ENCODE assay signal across 15 cellular contexts in the genomic region with DNA sequence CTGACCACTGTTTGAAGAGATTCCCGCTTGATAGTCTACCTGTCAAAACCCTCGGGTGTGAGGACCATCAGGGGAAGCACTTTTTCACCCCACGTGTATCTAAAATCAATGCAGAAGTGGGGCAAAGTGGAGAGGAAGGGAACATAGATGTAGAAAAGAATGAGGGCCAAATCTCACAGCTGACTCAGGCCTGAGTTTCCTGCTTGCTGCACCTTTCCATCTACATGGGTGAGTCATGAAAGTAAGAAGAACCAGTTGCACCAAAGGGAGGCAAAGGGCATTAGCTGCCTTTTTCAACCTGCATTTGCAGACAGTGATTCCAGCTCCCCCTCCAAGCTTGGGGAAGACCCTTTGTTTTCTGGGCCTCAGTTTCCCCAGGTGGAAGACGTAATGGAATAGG.
DNase-seq lines count a peak whose midpoint lies in the region; ATAC-seq lines count a peak whose summit lies in the region.
"Had no signal": no experiment of that assay in that cellular context is flagged by ENCODE, and none has a peak within 500 bp of the region (broad histone marks: within the 10 kb centered on the region; RNA-seq: fewer than 3 reads in every experiment).

No MANE protein-coding gene starts in this region.

- no peaks in the 10 kb centered on the region for H3K9me3 ChIP-seq in trophoblast cell (ENCODE audit: insufficient read depth, low read depth, low read length)
- H3K9me3 ChIP-seq: HAP-1 had no signal

- H4K8ac ChIP-seq in trophoblast cell (ENCODE audit: low read depth, low read length) = no peak overlapping the region

- H3K4me2 ChIP-seq in trophoblast cell (ENCODE audit: low read length) = no peak overlapping the region

- no peak overlapping the region for H4K91ac ChIP-seq in trophoblast cell (ENCODE audit: low read depth, low read length)

- H3K79me2 ChIP-seq in trophoblast cell (ENCODE audit: control insufficient read depth, insufficient read depth, low read length, poor library complexity) = no peaks in the 10 kb centered on the region

- no CpG with 5 or more reads among the region's 4 CpGs for WGBS in trophoblast cell (ENCODE audit: extremely low coverage, insufficient coverage, insufficient read length)

- no peak overlapping the region for H3K18ac ChIP-seq in trophoblast cell (ENCODE audit: low read length)

- peaks cover 16 to 20% of the 10 kb centered on the region in 2 experiments for H3K4me1 ChIP-seq in trophoblast cell (ENCODE audit: control insufficient read depth in 1 of 2, insufficient read depth in 2 of 2, low read length in 2 of 2)
- H3K4me1 ChIP-seq: HAP-1 had no signal

- no peak overlapping the region for H2AFZ ChIP-seq in trophoblast cell (ENCODE audit: insufficient read depth, low read length, poor library complexity)

- no peak overlapping the region for H3K14ac ChIP-seq in trophoblast cell (ENCODE audit: low read length)

- H2BK5ac ChIP-seq in trophoblast cell (ENCODE audit: low read depth, low read length, poor library complexity) = no peak overlapping the region

- no peak overlapping the region for H3K4me3 ChIP-seq in trophoblast cell (ENCODE audit: low read depth, low read length)
- H3K4me3 ChIP-seq: GM12878, HAP-1, K562 had no signal

- no peak overlapping the region for H4K12ac ChIP-seq in trophoblast cell (ENCODE audit: low read depth, low read length)

- H3K36me3 ChIP-seq in trophoblast cell (ENCODE audit: control insufficient read depth in 1 of 2, insufficient read depth in 2 of 2, low read length in 2 of 2) = no peaks in the 10 kb centered on the region
- H3K36me3 ChIP-seq: HAP-1 had no signal

- H3K9me3 Mint-ChIP-seq in activated naive CD4-positive, alpha-beta T cell treated with anti-CD3 and anti-CD28 coated beads, Interleukin-2, amount 50 U/mL, for 72 hours = no peaks in the 10 kb centered on the region

- no peak overlapping the region for H2BK120ac ChIP-seq in trophoblast cell (ENCODE audit: insufficient read depth, low read length, poor library complexity)

- no peaks in the 10 kb centered on the region for H3K27me3 ChIP-seq in trophoblast cell (ENCODE audit: insufficient read depth, low read length)

- ATAC-seq in GM19463 (IDR thresholded peaks at IDR 0.05; ENCODE audit: unreplicated experiment) (no peak), HG02852 (IDR thresholded peaks at IDR 0.05; ENCODE audit: unreplicated experiment) (no peak), Right ventricle myocardium inferior (no peak)
- ATAC-seq in activated naive CD4-positive, alpha-beta T cell treated with anti-CD3 and anti-CD28 coated beads, Interleukin-2, amount 50 U/mL, for 72 hours = no peak
- ATAC-seq: GM12878, K562 had no signal

- no peaks in the 10 kb centered on the region for H3K36me3 Mint-ChIP-seq in activated naive CD4-positive, alpha-beta T cell treated with anti-CD3 and anti-CD28 coated beads, Interleukin-2, amount 50 U/mL, for 72 hours

- H3K23ac ChIP-seq in trophoblast cell (ENCODE audit: low read length) = no peak overlapping the region

- no peak overlapping the region for H2AK5ac ChIP-seq in trophoblast cell (ENCODE audit: low read length)

- H3K27ac ChIP-seq in epithelial cell of prostate = no peak overlapping the region
- no peak overlapping the region for H3K27ac ChIP-seq in trophoblast cell (ENCODE audit: low read depth, low read length)

- intact Hi-C loops in Right ventricle myocardium inferior (cut with DNase I) = no loop called here

- H2BK12ac ChIP-seq in trophoblast cell (ENCODE audit: low read length) = no peak overlapping the region

- no peaks in the 10 kb centered on the region for H3K79me1 ChIP-seq in trophoblast cell (ENCODE audit: low read length)

- DNase-seq in DMS53 (lab: John Stamatoyannopoulos, UW) (peak; percentile 27), NCI-H226 (peak; percentile 54), epithelial cell of prostate (ENCODE audit: low read depth, low spot score) (peak; percentile 31), trophoblast cell (peak; percentile 38 to 72), Right ventricle myocardium inferior (ENCODE audit: missing footprints) (no peak)
- DNase-seq in activated naive CD4-positive, alpha-beta T cell treated with anti-CD3 and anti-CD28 coated beads, Interleukin-2, amount 50 U/mL, for 72 hours (ENCODE audit: low spot score in 2 of 2) = no peak
- DNase-seq: C1 segment of cervical spinal cord, NCI-H1092, NCI-H446, SHP77 treated with DMSO at 0.1 percent for 48 hours had no signal

- no peak overlapping the region for H3K9ac ChIP-seq in trophoblast cell (ENCODE audit: low read length)

- H3K4ac ChIP-seq in trophoblast cell (ENCODE audit: low read depth, low read length) = no peak overlapping the region

- H3K27ac Mint-ChIP-seq in activated naive CD4-positive, alpha-beta T cell treated with anti-CD3 and anti-CD28 coated beads, Interleukin-2, amount 50 U/mL, for 72 hours = no peak overlapping the region

Comparison
In these comparisons a context has a peak if more than half of its experiments do, and no peak if none do; other contexts are left out.
1. DNase-seq: peak in DMS53 (single experiment), NCI-H226 (single experiment), epithelial cell of prostate (single experiment) and trophoblast cell (2 of 2); none in Right ventricle myocardium inferior (single experiment) and activated naive CD4-positive, alpha-beta T cell treated with anti-CD3 and anti-CD28 coated beads, Interleukin-2, amount 50 U/mL, for 72 hours (0 of 2).